24 cellular contexts compared by ENCODE assay signal in the genomic region with DNA sequence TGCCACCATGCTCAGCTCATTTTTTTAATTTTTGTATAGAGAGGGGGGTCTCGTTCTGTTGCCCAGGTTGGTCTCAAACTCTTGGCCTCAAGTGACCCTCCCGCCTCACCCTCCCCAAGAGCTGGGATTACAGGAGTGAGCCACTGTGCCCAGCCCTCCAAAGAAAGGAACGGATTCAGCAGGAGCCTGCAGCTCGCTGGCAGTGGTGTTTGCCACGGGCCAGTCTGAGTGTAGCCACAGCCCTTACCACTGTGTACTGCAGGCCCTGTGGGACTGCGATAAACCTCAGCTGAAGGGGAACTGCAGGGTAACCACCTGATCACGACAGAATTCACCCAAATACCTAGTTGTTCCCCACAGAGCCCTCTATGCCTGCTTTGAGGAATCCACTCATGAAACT. TPM values are rescaled to one million over a fixed set of nuclear protein-coding genes. Genes with fewer than 3 reads are reported as not detected.
"Had no signal": no experiment of that assay in that cellular context is flagged by ENCODE, and none has a peak within 500 bp of the region (broad histone marks: within the 10 kb centered on the region; RNA-seq: fewer than 3 reads in every experiment).

No MANE protein-coding gene starts in this region.

- H3K4me1 ChIP-seq: adrenal gland, foreskin keratinocyte, upper lobe of right lung had no signal

- DNase-seq: activated CD4-positive, alpha-beta T cell treated with anti-CD3 and anti-CD28 coated beads, Interleukin-2, amount 50 U/mL, for 48 hours; activated gamma-delta T cell treated with Interleukin-2 at 50 U/mL for 16 hours; activated T-cell treated with anti-CD3 and anti-CD28 coated beads, Interleukin-2, amount 50 U/mL, for 72 hours; effector memory CD8-positive, alpha-beta T cell; glutamatergic neuron; hypothalamus; islet precursor cell; midbrain; retina; stimulated activated CD4-positive, alpha-beta T cell treated with anti-CD3 and anti-CD28 coated beads, Interleukin-2, amount 100 ng/mL, for 48 hours; stimulated activated naive CD8-positive, alpha-beta T cell treated with anti-CD3 and anti-CD28 coated beads, Interleukin-15, amount 100 ng/mL, for 72 hours; SW 1271; T-helper 2 cell; WERI-Rb-1 had no signal

- H3K4me3 Mint-ChIP-seq: activated T-cell treated with anti-CD3 and anti-CD28 coated beads, Interleukin-2, amount 50 U/mL, for 72 hours; effector memory CD8-positive, alpha-beta T cell; nephron; stimulated activated naive CD8-positive, alpha-beta T cell treated with anti-CD3 and anti-CD28 coated beads, Interleukin-15, amount 100 ng/mL, for 72 hours had no signal

- H3K27ac ChIP-seq: adrenal gland, foreskin keratinocyte, upper lobe of right lung, WERI-Rb-1 had no signal

- H3K9me3 ChIP-seq: adrenal gland, upper lobe of right lung had no signal

- H3K9me3 Mint-ChIP-seq: activated naive CD4-positive, alpha-beta T cell treated with anti-CD3 and anti-CD28 coated beads, Interleukin-2, amount 50 U/mL, for 72 hours; activated T-cell treated with anti-CD3 and anti-CD28 coated beads, Interleukin-2, amount 50 U/mL, for 72 hours; effector memory CD8-positive, alpha-beta T cell; nephron; stimulated activated naive CD8-positive, alpha-beta T cell treated with anti-CD3 and anti-CD28 coated beads, Interleukin-15, amount 100 ng/mL, for 72 hours had no signal

- H3K4me3 ChIP-seq: adrenal gland, upper lobe of right lung had no signal

- H3K27ac Mint-ChIP-seq: activated naive CD4-positive, alpha-beta T cell treated with anti-CD3 and anti-CD28 coated beads, Interleukin-2, amount 50 U/mL, for 72 hours; activated T-cell treated with anti-CD3 and anti-CD28 coated beads, Interleukin-2, amount 50 U/mL, for 72 hours; effector memory CD8-positive, alpha-beta T cell; nephron; stimulated activated naive CD8-positive, alpha-beta T cell treated with anti-CD3 and anti-CD28 coated beads, Interleukin-15, amount 100 ng/mL, for 72 hours had no signal

- H3K27me3 Mint-ChIP-seq: effector memory CD8-positive, alpha-beta T cell; stimulated activated naive CD8-positive, alpha-beta T cell treated with anti-CD3 and anti-CD28 coated beads, Interleukin-15, amount 100 ng/mL, for 72 hours had no signal

- H3K27me3 ChIP-seq: adrenal gland, foreskin keratinocyte, upper lobe of right lung had no signal

- ATAC-seq: activated naive CD4-positive, alpha-beta T cell treated with anti-CD3 and anti-CD28 coated beads, Interleukin-2, amount 50 U/mL, for 72 hours; activated T-cell treated with anti-CD3 and anti-CD28 coated beads, Interleukin-2, amount 50 U/mL, for 72 hours; effector memory CD8-positive, alpha-beta T cell; stimulated activated naive CD8-positive, alpha-beta T cell treated with anti-CD3 and anti-CD28 coated beads, Interleukin-15, amount 100 ng/mL, for 72 hours; upper lobe of right lung had no signal

RNA-seq across cellular contexts. Expression of a gene that starts 11.1 kb away (rescaled TPM):
- total RNA-seq: activated naive CD4-positive, alpha-beta T cell treated with anti-CD3 and anti-CD28 coated beads, Interleukin-2, amount 50 U/mL, for 72 hours; activated T-cell treated with anti-CD3 and anti-CD28 coated beads, Interleukin-2, amount 50 U/mL, for 72 hours; adrenal gland; bronchial epithelial cell; dermis microvascular lymphatic vessel endothelial cell; fibroblast of lung; foreskin keratinocyte; lung microvascular endothelial cell; temporal lobe; upper lobe of right lung had no signal
- polyA plus RNA-seq: adrenal gland, fibroblast of lung, foreskin keratinocyte had no signal
